In genomic region chr11:74672956-74673895, GRCh38 we compare ENCODE assay signal across 11 cellular contexts. TPM values are rescaled to one million over a fixed set of nuclear protein-coding genes. Genes with fewer than 3 reads are reported as not detected.
DNase-seq lines count a peak whose midpoint lies in the region; ATAC-seq, FAIRE-seq and TF ChIP-seq lines count a peak whose summit lies in the region.
"Had no signal": no experiment of that assay in that cellular context is flagged by ENCODE, and none has a peak within 500 bp of the region (broad histone marks: within the 10 kb centered on the region; RNA-seq: fewer than 3 reads in every experiment).

No MANE protein-coding gene starts in this region.

- no peak for FAIRE-seq in HepG2 (lab: Jason Lieb, UNC)
- FAIRE-seq: colon had no signal

- DNase-seq in activated CD4-positive, alpha-beta memory T cell treated with anti-CD3 and anti-CD28 coated beads, Interleukin-2, amount 10 ng/mL, durations not matched to agents 7 days and 5 days: peak; percentile 8
- no peak for DNase-seq in activated CD4-positive, alpha-beta memory T cell treated with anti-CD3 and anti-CD28 coated beads for 36 hours
- DNase-seq in brain microvascular endothelial cell: peak; percentile 99
- no peak for DNase-seq in HepG2 (ENCODE audit: low spot score)
- DNase-seq in vagina (ENCODE audit: extremely low spot score in 2 of 2): peak in 1 of 2 donors; percentile 96
- no peak for DNase-seq in activated CD4-positive, alpha-beta T cell treated with anti-CD3 and anti-CD28 coated beads, Interleukin-2, amount 10 ng/mL, durations not matched to agents 24 days and 14 days
- no peak for DNase-seq in activated T-cell treated with anti-CD3 and anti-CD28 coated beads for 4 hours

- 27% methylated on average over 12 of the region's 13 CpGs for WGBS in HepG2 (ENCODE audit: low lambda C conversion rate)

- H2AFZ ChIP-seq in HepG2 (ENCODE audit: low read length): no peak overlapping the region

- H3K9me3 ChIP-seq in HepG2 (ENCODE audit: low read length) (no peaks in the 10 kb centered on the region), vagina (no peaks in the 10 kb centered on the region)
- H3K9me3 ChIP-seq: BLaER1 had no signal

- no peak for TF ChIP-seq POLR2A in HepG2 (IDR thresholded peaks at IDR 0.05; ENCODE audit: insufficient read depth in 1 of 2, low read depth in 2 of 2, low read length in 2 of 2)
- no peak for TF ChIP-seq POLR2A in vagina (IDR thresholded peaks at IDR 0.05)

- H3K4me3 ChIP-seq in brain microvascular endothelial cell (ENCODE audit: low read depth, low read length): no peak overlapping the region
- H3K4me3 ChIP-seq in HepG2 (replicated peaks in 1 of 3; ENCODE audit: insufficient read depth in 1 of 3, low read depth in 2 of 3, low read length in 3 of 3): no peak overlapping the region
- no peak overlapping the region for H3K4me3 ChIP-seq in vagina
- H3K4me3 ChIP-seq: BLaER1 had no signal

- H3K27me3 ChIP-seq in brain microvascular endothelial cell (replicated peaks): no peaks in the 10 kb centered on the region
- no peaks in the 10 kb centered on the region; a peak in 1 of 5 replicates for H3K27me3 ChIP-seq in HepG2 (ENCODE audit: control insufficient read depth in 1 of 2, insufficient read depth in 2 of 2, low read length in 2 of 2)
- H3K27me3 ChIP-seq in vagina: no peaks in the 10 kb centered on the region
- H3K27me3 ChIP-seq: BLaER1 had no signal

- in situ Hi-C loops in brain microvascular endothelial cell (cut with HindIII; ENCODE audit: low pct_ligation_motif_present, low sequenced_read_pairs) (no loop called here), HepG2 (cut with HindIII; ENCODE audit: extremely low pct_ligation_motif_present, low pct_unique_long_range_greater_than_20kb) (no loop called here)

- TF ChIP-seq CTCF in brain microvascular endothelial cell (IDR thresholded peaks at IDR 0.05; ENCODE audit: low read depth, low read length, missing control alignments) (no peak), HepG2 (CRISPR knock-in tag; IDR thresholded peaks at IDR 0.05) (no peak), vagina (IDR thresholded peaks at IDR 0.05) (no peak)

- no TSS peak for BruUV-seq in HepG2 (replicated peaks; lab: Mats Ljungman, UMichigan)

- H3K27me3 Mint-ChIP-seq in activated CD4-positive, alpha-beta memory T cell treated with anti-CD3 and anti-CD28 coated beads, Interleukin-2, amount 10 ng/mL, durations not matched to agents 7 days and 5 days: no peaks in the 10 kb centered on the region
- H3K27me3 Mint-ChIP-seq in activated CD4-positive, alpha-beta memory T cell treated with anti-CD3 and anti-CD28 coated beads for 36 hours: no peaks in the 10 kb centered on the region
- H3K27me3 Mint-ChIP-seq in activated CD4-positive, alpha-beta T cell treated with anti-CD3 and anti-CD28 coated beads, Interleukin-2, amount 10 ng/mL, durations not matched to agents 24 days and 14 days: no peaks in the 10 kb centered on the region
- H3K27me3 Mint-ChIP-seq: IgD-negative memory B cell had no signal

- H4K20me1 ChIP-seq in HepG2 (ENCODE audit: insufficient read depth, low read length): no peaks in the 10 kb centered on the region
- H4K20me1 ChIP-seq: BLaER1 had no signal

- no peaks in the 10 kb centered on the region for H3K79me2 ChIP-seq in HepG2 (ENCODE audit: insufficient read depth, low read length)

- H3K36me3 ChIP-seq in brain microvascular endothelial cell (replicated peaks) (no peaks in the 10 kb centered on the region), HepG2 (replicated peaks in 1 of 2; ENCODE audit: control insufficient read depth in 1 of 2, insufficient read depth in 2 of 2, low read length in 2 of 2) (no peaks in the 10 kb centered on the region), vagina (no peaks in the 10 kb centered on the region)
- H3K36me3 ChIP-seq: BLaER1 had no signal

- peak; percentile 40 for ATAC-seq in HepG2
- ATAC-seq in GM21423 (IDR thresholded peaks at IDR 0.05; ENCODE audit: unreplicated experiment): no peak

- no peak overlapping the region for H3K4me3 Mint-ChIP-seq in activated CD4-positive, alpha-beta memory T cell treated with anti-CD3 and anti-CD28 coated beads, Interleukin-2, amount 10 ng/mL, durations not matched to agents 7 days and 5 days
- H3K4me3 Mint-ChIP-seq in activated CD4-positive, alpha-beta memory T cell treated with anti-CD3 and anti-CD28 coated beads for 36 hours: no peak overlapping the region
- no peak overlapping the region for H3K4me3 Mint-ChIP-seq in activated CD4-positive, alpha-beta T cell treated with anti-CD3 and anti-CD28 coated beads, Interleukin-2, amount 10 ng/mL, durations not matched to agents 24 days and 14 days
- H3K4me3 Mint-ChIP-seq: IgD-negative memory B cell had no signal

- CTCF ChIA-PET in activated CD4-positive, alpha-beta memory T cell treated with anti-CD3 and anti-CD28 coated beads, Interleukin-2, amount 10 ng/mL, durations not matched to agents 7 days and 5 days (lab: Charles Lee): no interaction called here
- CTCF ChIA-PET in activated CD4-positive, alpha-beta memory T cell treated with anti-CD3 and anti-CD28 coated beads for 36 hours (lab: Charles Lee): no interaction called here
- CTCF ChIA-PET in HepG2 (lab: Yijun Ruan, JAX; ENCODE audit: low intra/inter-chr PET ratio, low total read pairs): no interaction called here

- peak overlapping the region; percentile 99 for H3K27ac ChIP-seq in brain microvascular endothelial cell
- H3K27ac ChIP-seq in HepG2 (ENCODE audit: extremely low read length, insufficient read depth, low read length): no peak overlapping the region
- peak overlapping the region; percentile 82 for H3K27ac ChIP-seq in vagina
- H3K27ac ChIP-seq: BLaER1 had no signal

- no peak for TF ChIP-seq RAD21 in HepG2 (CRISPR knock-in tag; IDR thresholded peaks at IDR 0.05)

- POLR2A ChIA-PET in activated CD4-positive, alpha-beta memory T cell treated with anti-CD3 and anti-CD28 coated beads, Interleukin-2, amount 10 ng/mL, durations not matched to agents 7 days and 5 days (lab: Charles Lee): no interaction called here
- POLR2A ChIA-PET in activated CD4-positive, alpha-beta memory T cell treated with anti-CD3 and anti-CD28 coated beads for 36 hours (lab: Charles Lee): no interaction called here
- POLR2A ChIA-PET in HepG2 (lab: Yijun Ruan, JAX): no interaction called here

- H3K9ac ChIP-seq in HepG2 (ENCODE audit: insufficient read depth, low read depth, low read length): no peak overlapping the region
- H3K9ac ChIP-seq: BLaER1 had no signal

- TF ChIP-seq EP300 in HepG2 (IDR thresholded peaks at IDR 0.05; ENCODE audit: low read depth in 2 of 2, low read length in 2 of 2) (no peak), HepG2 (CRISPR knock-in tag; IDR thresholded peaks at IDR 0.05; ENCODE audit: borderline replicate concordance) (no peak)

- H3K4me1 ChIP-seq in HepG2 (ENCODE audit: insufficient read depth, low read length) (peaks cover 8% of the 10 kb centered on the region; the same call in 1 of the 2 replicates), vagina (peaks cover 19% of the 10 kb centered on the region)
- H3K4me1 ChIP-seq: BLaER1 had no signal

- no peak overlapping the region for H3K27ac Mint-ChIP-seq in activated CD4-positive, alpha-beta memory T cell treated with anti-CD3 and anti-CD28 coated beads, Interleukin-2, amount 10 ng/mL, durations not matched to agents 7 days and 5 days
- H3K27ac Mint-ChIP-seq in activated CD4-positive, alpha-beta memory T cell treated with anti-CD3 and anti-CD28 coated beads for 36 hours: no peak overlapping the region
- no peak overlapping the region for H3K27ac Mint-ChIP-seq in activated CD4-positive, alpha-beta T cell treated with anti-CD3 and anti-CD28 coated beads, Interleukin-2, amount 10 ng/mL, durations not matched to agents 24 days and 14 days

- H3K4me2 ChIP-seq in HepG2 (ENCODE audit: low read depth, low read length): peak overlapping the region; percentile 18
- H3K4me2 ChIP-seq: BLaER1 had no signal

- H3K9me3 Mint-ChIP-seq in activated CD4-positive, alpha-beta memory T cell treated with anti-CD3 and anti-CD28 coated beads, Interleukin-2, amount 10 ng/mL, durations not matched to agents 7 days and 5 days: no peaks in the 10 kb centered on the region
- H3K9me3 Mint-ChIP-seq in activated CD4-positive, alpha-beta memory T cell treated with anti-CD3 and anti-CD28 coated beads for 36 hours: no peaks in the 10 kb centered on the region
- H3K9me3 Mint-ChIP-seq in activated CD4-positive, alpha-beta T cell treated with anti-CD3 and anti-CD28 coated beads, Interleukin-2, amount 10 ng/mL, durations not matched to agents 24 days and 14 days: no peaks in the 10 kb centered on the region
- H3K9me3 Mint-ChIP-seq: IgD-negative memory B cell had no signal

- intact Hi-C loops in activated CD4-positive, alpha-beta memory T cell treated with anti-CD3 and anti-CD28 coated beads for 36 hours (cut with micrococcal nuclease): no loop called here
- intact Hi-C loops in HepG2 (cut with micrococcal nuclease; ENCODE audit: unreplicated experiment) (no loop called here), vagina (cut with DNase I) (no loop called here)
- intact Hi-C loops in activated CD4-positive, alpha-beta T cell treated with anti-CD3 and anti-CD28 coated beads, Interleukin-2, amount 10 ng/mL, durations not matched to agents 24 days and 14 days (cut with micrococcal nuclease): no loop called here

- H3K4me1 Mint-ChIP-seq in activated CD4-positive, alpha-beta memory T cell treated with anti-CD3 and anti-CD28 coated beads, Interleukin-2, amount 10 ng/mL, durations not matched to agents 7 days and 5 days: no peaks in the 10 kb centered on the region
- no peaks in the 10 kb centered on the region for H3K4me1 Mint-ChIP-seq in activated CD4-positive, alpha-beta memory T cell treated with anti-CD3 and anti-CD28 coated beads for 36 hours (ENCODE audit: low read depth)
- H3K4me1 Mint-ChIP-seq in activated CD4-positive, alpha-beta T cell treated with anti-CD3 and anti-CD28 coated beads, Interleukin-2, amount 10 ng/mL, durations not matched to agents 24 days and 14 days: no peaks in the 10 kb centered on the region

- H3K36me3 Mint-ChIP-seq in activated CD4-positive, alpha-beta memory T cell treated with anti-CD3 and anti-CD28 coated beads, Interleukin-2, amount 10 ng/mL, durations not matched to agents 7 days and 5 days (ENCODE audit: low read depth): no peaks in the 10 kb centered on the region
- H3K36me3 Mint-ChIP-seq in activated CD4-positive, alpha-beta memory T cell treated with anti-CD3 and anti-CD28 coated beads for 36 hours: no peaks in the 10 kb centered on the region
- no peaks in the 10 kb centered on the region for H3K36me3 Mint-ChIP-seq in activated CD4-positive, alpha-beta T cell treated with anti-CD3 and anti-CD28 coated beads, Interleukin-2, amount 10 ng/mL, durations not matched to agents 24 days and 14 days (ENCODE audit: low read depth)
- H3K36me3 Mint-ChIP-seq: IgD-negative memory B cell had no signal

RNA-seq across cellular contexts. Expression of gene CHRDL2, which starts 58.0 kb away (rescaled TPM):
- not detected for total RNA-seq in activated CD4-positive, alpha-beta memory T cell treated with anti-CD3 and anti-CD28 coated beads, Interleukin-2, amount 10 ng/mL, durations not matched to agents 7 days and 5 days
- total RNA-seq in activated CD4-positive, alpha-beta memory T cell treated with anti-CD3 and anti-CD28 coated beads for 36 hours: not detected
- total RNA-seq in HepG2 (2016; rRNA removed; fragmentation: Illumina TruSeq; extraction: Trizol): not detected in 2 replicates
- total RNA-seq in HepG2 (2016; cell fraction: cytosol; rRNA removed; fragmentation: Illumina TruSeq; extraction: Trizol; ENCODE audit: low read depth): not detected in 2 replicates
- total RNA-seq in HepG2 (2016; cell fraction: insoluble cytoplasmic fraction; rRNA removed; fragmentation: Illumina TruSeq; extraction: Trizol): not detected in 2 replicates
- not detected in 2 replicates for total RNA-seq in HepG2 (2016; cell fraction: membrane; rRNA removed; fragmentation: Illumina TruSeq; extraction: Trizol)
- not detected in 2 replicates for total RNA-seq in HepG2 (2016; cell fraction: nucleus; rRNA removed; fragmentation: Illumina TruSeq; extraction: Trizol)
- polyA plus RNA-seq in HepG2 (2011; rRNA removed): 0.04 TPM in 1 of 2 replicates, not detected in the other
- polyA plus RNA-seq in HepG2 (2011; cell fraction: cytosol; rRNA removed): 0.07 TPM in 1 of 2 replicates, not detected in the other
- polyA plus RNA-seq in HepG2 (2011; cell fraction: nucleus; rRNA removed): 0.16 and 0.34 TPM in 2 replicates
- polyA plus RNA-seq in HepG2 (2012): 0.17 and 1.2 TPM in 2 replicates
- 0.20 and 0.28 TPM in 2 replicates for polyA plus RNA-seq in HepG2 (2016; cell fraction: cytosol; fragmentation: Illumina TruSeq; extraction: Trizol; ENCODE audit: low read depth)
- polyA plus RNA-seq in HepG2 (2016; cell fraction: insoluble cytoplasmic fraction; fragmentation: Illumina TruSeq; extraction: Trizol; ENCODE audit: low read depth): 0.41 TPM in 1 of 2 replicates, not detected in the other
- 0.17 TPM in 1 of 2 replicates, not detected in the other for polyA plus RNA-seq in HepG2 (2016; cell fraction: membrane; fragmentation: Illumina TruSeq; extraction: Trizol; ENCODE audit: low read depth)
- 0.27 and 0.37 TPM in 2 replicates for polyA plus RNA-seq in HepG2 (2016; cell fraction: nucleus; fragmentation: Illumina TruSeq; extraction: Trizol; ENCODE audit: insufficient read depth, low read depth)
- 0.20 and 1.1 TPM in 2 replicates for polyA minus RNA-seq in HepG2 (2011; rRNA and poly(A)+ RNA removed; ENCODE audit: low replicate concordance)
- polyA minus RNA-seq in HepG2 (2011; cell fraction: cytosol; rRNA and poly(A)+ RNA removed): not detected in 2 replicates
- polyA minus RNA-seq in HepG2 (2011; cell fraction: nucleus; rRNA and poly(A)+ RNA removed): not detected in 2 replicates
- 3.7 TPM for total RNA-seq in vagina
- not detected in 2 replicates for total RNA-seq in activated CD4-positive, alpha-beta T cell treated with anti-CD3 and anti-CD28 coated beads, Interleukin-2, amount 10 ng/mL, durations not matched to agents 24 days and 14 days
- polyA plus RNA-seq: IgD-negative memory B cell had no signal

Comparison
In these comparisons a context has a peak if more than half of its experiments do, and no peak if none do; other contexts are left out.
1. DNase-seq: peak in activated CD4-positive, alpha-beta memory T cell treated with anti-CD3 and anti-CD28 coated beads, Interleukin-2, amount 10 ng/mL, durations not matched to agents 7 days and 5 days (single experiment) and brain microvascular endothelial cell (single experiment); none in activated CD4-positive, alpha-beta memory T cell treated with anti-CD3 and anti-CD28 coated beads for 36 hours (single experiment), HepG2 (single experiment), activated CD4-positive, alpha-beta T cell treated with anti-CD3 and anti-CD28 coated beads, Interleukin-2, amount 10 ng/mL, durations not matched to agents 24 days and 14 days (single experiment) and activated T-cell treated with anti-CD3 and anti-CD28 coated beads for 4 hours (single experiment).